10 cellular contexts compared by ENCODE assay signal in genomic region chr4:6892190-6892908, GRCh38. TPM values are rescaled to one million over a fixed set of nuclear protein-coding genes. Genes with fewer than 3 reads are reported as not detected.
DNase-seq lines count a peak whose midpoint lies in the region; ATAC-seq, FAIRE-seq and TF ChIP-seq lines count a peak whose summit lies in the region.
"Had no signal": no experiment of that assay in that cellular context is flagged by ENCODE, and none has a peak within 500 bp of the region (broad histone marks: within the 10 kb centered on the region; RNA-seq: fewer than 3 reads in every experiment).

No MANE protein-coding gene starts in this region.

- no peaks in the 10 kb centered on the region for H3K23me2 ChIP-seq in H1 (ENCODE audit: low read depth, low read length)

- TF ChIP-seq CTCF in H1 (IDR thresholded peaks at IDR 0.05; ENCODE audit: control extremely low read depth in 1 of 3, insufficient read depth in 1 of 3, low read depth in 1 of 3, low read length in 3 of 3) (peak; percentile 26 to 60 (median 48); a peak in 3 of 4 replicates), mucosa of descending colon (IDR thresholded peaks at IDR 0.05) (no peak)

- no peak overlapping the region for H3K56ac ChIP-seq in H1 (replicated peaks; ENCODE audit: insufficient read length, low read depth, low read length)

- no peak overlapping the region for H3K4ac ChIP-seq in H1 (replicated peaks; ENCODE audit: insufficient read length, low read depth, low read length)

- no peaks in the 10 kb centered on the region for H3K79me2 ChIP-seq in H1 (ENCODE audit: control insufficient read depth in 1 of 2, insufficient read depth in 2 of 2, low read length in 2 of 2)
- H3K79me2 ChIP-seq: parathyroid adenoma had no signal

- H2BK120ac ChIP-seq in H1 (replicated peaks; ENCODE audit: low read depth, low read length) = no peak overlapping the region

- 79% methylated on average over 20 of the region's 20 CpGs; no CpG with 5 or more reads in 1 of the 2 experiments for WGBS in H1 (ENCODE audit: extremely low coverage in 1 of 2, insufficient coverage in 1 of 2, insufficient read length in 1 of 2, insufficient replicate concordance in 2 of 2, low coverage in 1 of 2, low lambda C conversion rate in 2 of 2, missing lambda C conversion rate in 1 of 2), 2 experiments

- no peak for TF ChIP-seq POLR2A in H1 (IDR thresholded peaks at IDR 0.05; ENCODE audit: control extremely low read depth in 1 of 2, low read depth in 2 of 2, low read length in 2 of 2)

- H2BK15ac ChIP-seq in H1 (ENCODE audit: low read length) = peak overlapping the region; percentile 72; the same call in 1 of the 2 replicates

- TF ChIP-seq EP300 in H1 (IDR thresholded peaks at IDR 0.05; ENCODE audit: borderline replicate concordance in 1 of 2, low read depth in 2 of 2, low read length in 2 of 2) = no peak

- CTCF ChIA-PET in H1 (lab: Charles Lee; ENCODE audit: partially characterized antibody) = interaction anchor here (0.7 to 3.7 kb wide), 14 partner anchors 8 to 191 kb away, joined by 3 to 12 read pairs (median 4); partner anchors contain the start of gene TBC1D14

- H3K14ac ChIP-seq in H1 (ENCODE audit: insufficient read length) = no peak overlapping the region

- peak overlapping the region; percentile 28; the same call in 1 of the 2 replicates for H2BK12ac ChIP-seq in H1 (ENCODE audit: low read depth, low read length)

- H3K4me2 ChIP-seq in H1 (ENCODE audit: insufficient read depth in 1 of 2, low read depth in 2 of 2, low read length in 2 of 2) = no peak overlapping the region

- no peak overlapping the region for H3K4me3 ChIP-seq in H1 (ENCODE audit: extremely low read depth in 1 of 4, insufficient read depth in 2 of 4, low read depth in 3 of 4, low read length in 4 of 4)
- no peak overlapping the region for H3K4me3 ChIP-seq in mucosa of descending colon

- H2AK5ac ChIP-seq in H1 (ENCODE audit: low read depth, low read length) = no peak overlapping the region

- H3K79me1 ChIP-seq in H1 (ENCODE audit: low read depth, low read length) = no peaks in the 10 kb centered on the region

- no peaks in the 10 kb centered on the region for H4K20me1 ChIP-seq in H1 (replicated peaks in 1 of 2; ENCODE audit: control insufficient read depth in 1 of 2, insufficient read depth in 2 of 2, low read length in 2 of 2)

- H2BK5ac ChIP-seq in H1 (ENCODE audit: low read depth, low read length) = 0 out of 2 replicates have a peak overlapping the region, but pooled peaks have one; percentile 16

- ATAC-seq in mucosa of descending colon (peak; percentile 70), GM19324 (IDR thresholded peaks at IDR 0.05; ENCODE audit: low FRiP score, unreplicated experiment) (no peak)

- no peaks in the 10 kb centered on the region; a peak in 1 of 7 replicates for H3K4me1 ChIP-seq in H1 (replicated peaks in 1 of 4; ENCODE audit: control insufficient read depth in 3 of 4, insufficient read depth in 4 of 4, low read length in 3 of 4)
- H3K4me1 ChIP-seq in mucosa of descending colon (ENCODE audit: low read depth) = peaks cover 27% of the 10 kb centered on the region
- H3K4me1 ChIP-seq: parathyroid adenoma had no signal

- H3K9me3 ChIP-seq in H1 (ENCODE audit: insufficient read depth in 2 of 2, low read depth in 1 of 2, low read length in 1 of 2) = no peaks in the 10 kb centered on the region
- H3K9me3 ChIP-seq in mucosa of descending colon = no peaks in the 10 kb centered on the region

- no peaks in the 10 kb centered on the region for H3K36me3 ChIP-seq in H1 (ENCODE audit: control insufficient read depth in 2 of 4, insufficient read depth in 4 of 4, low read length in 3 of 4)
- no peaks in the 10 kb centered on the region for H3K36me3 ChIP-seq in mucosa of descending colon (ENCODE audit: low read depth)

- no peak overlapping the region for H4K91ac ChIP-seq in H1 (replicated peaks; ENCODE audit: insufficient read length, low read length)

- intact Hi-C loops in mucosa of descending colon (cut with DNase I, micrococcal nuclease) = no loop called here

- no peak overlapping the region for H3K9ac ChIP-seq in H1 (replicated peaks in 1 of 4; ENCODE audit: extremely low read depth in 1 of 4, low read depth in 3 of 4, low read length in 3 of 4)
- H3K9ac ChIP-seq: parathyroid adenoma had no signal

- no peak overlapping the region for H2BK20ac ChIP-seq in H1 (ENCODE audit: low read length)

- no peak overlapping the region for H3K27ac ChIP-seq in H1 (ENCODE audit: low read depth, low read length)
- H3K27ac ChIP-seq: parathyroid adenoma had no signal

- no peak overlapping the region for H2AFZ ChIP-seq in H1 (ENCODE audit: low read length)
- H2AFZ ChIP-seq: parathyroid adenoma had no signal

- DNase-seq in activated CD8-positive, alpha-beta memory T cell treated with anti-CD3 and anti-CD28 coated beads, Interleukin-2, amount 50 U/mL, for 48 hours = peak; percentile 58
- no peak for DNase-seq in activated CD8-positive, alpha-beta memory T cell treated with anti-CD3 and anti-CD28 coated beads, Interleukin-2, amount 50 U/mL, for 4 hours
- peak; percentile 75 for DNase-seq in SKM-1 treated with dmso at 0.1 percent for 144 hours (lab: John Stamatoyannopoulos, UW; ENCODE audit: unreplicated experiment)
- DNase-seq in H1 (ENCODE audit: low read depth in 1 of 2, low spot score in 2 of 2) = no peak
- peak; percentile 55 to 76 (median 68) for DNase-seq in mucosa of descending colon
- DNase-seq in G401 (ENCODE audit: low spot score) = no peak
- DNase-seq in NCI-H2081 (lab: John Stamatoyannopoulos, UW) = no peak

- H4K8ac ChIP-seq in H1 (ENCODE audit: extremely low read depth, insufficient read depth, low read length) = no peak overlapping the region

- no peak overlapping the region for H3K18ac ChIP-seq in H1 (ENCODE audit: extremely low read depth, low read length)

- H3K27me3 ChIP-seq in H1 (replicated peaks in 1 of 4; ENCODE audit: control insufficient read depth in 3 of 4, extremely low read depth in 1 of 4, insufficient read depth in 3 of 4, low read length in 3 of 4) = no peaks in the 10 kb centered on the region

- FAIRE-seq in H1 (lab: Jason Lieb, UNC) = no peak
- FAIRE-seq: TTC549 had no signal

- H3K23ac ChIP-seq in H1 (ENCODE audit: insufficient read length) = no peak overlapping the region

- in situ Hi-C loops in G401 (cut with HindIII; ENCODE audit: low sequenced_read_pairs) = no loop called here

- POLR2A ChIA-PET in H1 (lab: Charles Lee; ENCODE audit: partially characterized antibody) = interaction anchor here (0.7 to 1.9 kb wide), 4 partner anchors 10 to 19 kb away, joined by 3 to 7 read pairs (median 4); partner anchors contain the start of gene TBC1D14

- no peak overlapping the region for H4K5ac ChIP-seq in H1 (ENCODE audit: insufficient read length, low read depth, low read length)

- peak; percentile 54 to 63; a peak in 3 of 4 replicates for TF ChIP-seq RAD21 in H1 (IDR thresholded peaks at IDR 0.05 in 1 of 2, conservative IDR thresholded peaks at IDR 0.05 in 1 of 2; ENCODE audit: low read depth in 2 of 2, low read length in 2 of 2)

TF ChIP-seq in H1, 55 proteins besides CTCF, POLR2A, EP300 and RAD21:
- TF ChIP-seq NANOG (IDR thresholded peaks at IDR 0.05; ENCODE audit: insufficient read depth, low read depth, low read length, poor library complexity, severe bottlenecking) = no peak
- TF ChIP-seq CBX5 (IDR thresholded peaks at IDR 0.05; ENCODE audit: low read depth, low read length) = no peak
- no peak for TF ChIP-seq RBBP5 (IDR thresholded peaks at IDR 0.05; ENCODE audit: borderline replicate concordance, low read depth, low read length)
- TF ChIP-seq ATF2 (IDR thresholded peaks at IDR 0.05; ENCODE audit: low read length) = no peak
- TF ChIP-seq CBX8 (IDR thresholded peaks at IDR 0.05; ENCODE audit: borderline replicate concordance, low read depth, low read length) = no peak
- no peak for TF ChIP-seq CHD1 (IDR thresholded peaks at IDR 0.05; ENCODE audit: low read depth, low read length)
- no peak for TF ChIP-seq POU5F1 (IDR thresholded peaks at IDR 0.05; ENCODE audit: low read depth, low read length)
- TF ChIP-seq ZNF274 (IDR thresholded peaks at IDR 0.05; ENCODE audit: borderline replicate concordance, extremely low read depth, low read length) = no peak

RNA-seq across cellular contexts. Expression of gene TBC1D14, which starts 17.3 kb away (rescaled TPM):
- total RNA-seq in H1 (2021; fragmentation: NEBNext Ultra II Directional; extraction: Animal tissue kit (Norgen Biotek cat#: 25700)) = 48.2 and 49.7 TPM in 2 replicates
- polyA plus RNA-seq in H1 (2011; rRNA removed) = 45.6 and 46.2 TPM in 2 replicates
- polyA plus RNA-seq in H1 (2011; cell fraction: cytosol; rRNA removed) = 49.8 TPM
- 47.4 TPM for polyA plus RNA-seq in H1 (2011; cell fraction: nucleus; rRNA removed)
- 38.7 to 43.8 TPM (median 41.7 TPM) in 4 replicates for polyA plus RNA-seq in H1 (2012, experiment 1 of 2)
- 21.9 TPM for polyA plus RNA-seq in H1 (2012, experiment 2 of 2)
- 24.2 TPM for polyA plus RNA-seq in H1 (2013, experiment 1 of 2)
- 25.4 TPM for polyA plus RNA-seq in H1 (2013, experiment 2 of 2)
- 51.5 and 51.9 TPM in 2 replicates for polyA minus RNA-seq in H1 (2011; rRNA and poly(A)+ RNA removed)
- 27.0 TPM for polyA minus RNA-seq in H1 (2011; cell fraction: cytosol; rRNA and poly(A)+ RNA removed)
- 30.9 TPM for polyA minus RNA-seq in H1 (2011; cell fraction: nucleus; rRNA and poly(A)+ RNA removed)
- 10 to 100 TPM; 51.8 to 70.8 (median 56.2) TPM for total RNA-seq in mucosa of descending colon
- total RNA-seq in G401 (2014; rRNA removed; shearing (Covaris generic)) = 53.5 and 58.4 TPM in 2 replicates

Comparison
In these comparisons a context has a peak if more than half of its experiments do, and no peak if none do; other contexts are left out.
1. DNase-seq: peak in activated CD8-positive, alpha-beta memory T cell treated with anti-CD3 and anti-CD28 coated beads, Interleukin-2, amount 50 U/mL, for 48 hours (single experiment), SKM-1 treated with dmso at 0.1 percent for 144 hours (single experiment) and mucosa of descending colon (3 of 3); none in activated CD8-positive, alpha-beta memory T cell treated with anti-CD3 and anti-CD28 coated beads, Interleukin-2, amount 50 U/mL, for 4 hours (single experiment), H1 (0 of 2), G401 (single experiment) and NCI-H2081 (0 of 2).